8 cellular contexts compared by ENCODE assay signal in genomic region chr5:134113908-134114875, GRCh38. TPM values are rescaled to one million over a fixed set of nuclear protein-coding genes. Genes with fewer than 3 reads are reported as not detected.
DNase-seq lines count a peak whose midpoint lies in the region; ATAC-seq lines count a peak whose summit lies in the region.

Gene TCF7 (plus strand): TSS chr5:134114681. CDS start chr5:134114907, 226 bp downstream.

- intact Hi-C loops in dendritic cell treated with granulocyte-macrophage colony-stimulating factor and Interleukin-4, amounts not matched to agents 40 ng/mL and 50 ng/mL, for 4 days (cut with micrococcal nuclease): no loop called here

- H3K4me3 Mint-ChIP-seq in dendritic cell treated with granulocyte-macrophage colony-stimulating factor and Interleukin-4, amounts not matched to agents 40 ng/mL and 50 ng/mL, for 4 days: peak within 1 kb of the TSS; percentile 75

- peak within 1 kb of the TSS; percentile 47 for H3K27ac Mint-ChIP-seq in dendritic cell treated with granulocyte-macrophage colony-stimulating factor and Interleukin-4, amounts not matched to agents 40 ng/mL and 50 ng/mL, for 4 days

- H3K4me1 Mint-ChIP-seq in dendritic cell treated with granulocyte-macrophage colony-stimulating factor and Interleukin-4, amounts not matched to agents 40 ng/mL and 50 ng/mL, for 4 days (ENCODE audit: low read depth): peaks cover 14% of the 10 kb centered on the region

- DNase-seq in AG08395 (ENCODE audit: low spot score) (peak; percentile 96), NCI-H345 (lab: John Stamatoyannopoulos, UW) (peak; percentile 72), left lobe of liver (ENCODE audit: low spot score) (peak; percentile 87)
- peak; percentile 79 for DNase-seq in activated CD4-positive, alpha-beta T cell treated with anti-CD3 and anti-CD28 coated beads for 48 hours
- DNase-seq in stimulated activated CD4-positive, alpha-beta T cell treated with anti-CD3 and anti-CD28 coated beads, Interleukin-2, amount 100 ng/mL, for 24 hours: peak; percentile 69 to 76

- H3K27me3 Mint-ChIP-seq in dendritic cell treated with granulocyte-macrophage colony-stimulating factor and Interleukin-4, amounts not matched to agents 40 ng/mL and 50 ng/mL, for 4 days: peaks cover 78% of the 10 kb centered on the region

- no peaks in the 10 kb centered on the region for H3K36me3 Mint-ChIP-seq in dendritic cell treated with granulocyte-macrophage colony-stimulating factor and Interleukin-4, amounts not matched to agents 40 ng/mL and 50 ng/mL, for 4 days (ENCODE audit: low read depth)

- peak; percentile 73 for ATAC-seq in GM18868 (IDR thresholded peaks at IDR 0.05; ENCODE audit: unreplicated experiment)
- ATAC-seq in HG03045 (IDR thresholded peaks at IDR 0.05; ENCODE audit: unreplicated experiment): peak; percentile 86
- ATAC-seq in left lobe of liver: peak; percentile 93

- H3K9me3 Mint-ChIP-seq in dendritic cell treated with granulocyte-macrophage colony-stimulating factor and Interleukin-4, amounts not matched to agents 40 ng/mL and 50 ng/mL, for 4 days: no peaks in the 10 kb centered on the region

RNA-seq across cellular contexts. Expression of gene TCF7, which starts in this region (rescaled TPM):
- total RNA-seq in left lobe of liver: 3.1 TPM

Comparison
In these comparisons a context has a peak if more than half of its experiments do, and no peak if none do; other contexts are left out.
1. Peak in every context shown above with its lines: DNase-seq and ATAC-seq.